ENCODE assay signal across 8 cellular contexts in the genomic region with DNA sequence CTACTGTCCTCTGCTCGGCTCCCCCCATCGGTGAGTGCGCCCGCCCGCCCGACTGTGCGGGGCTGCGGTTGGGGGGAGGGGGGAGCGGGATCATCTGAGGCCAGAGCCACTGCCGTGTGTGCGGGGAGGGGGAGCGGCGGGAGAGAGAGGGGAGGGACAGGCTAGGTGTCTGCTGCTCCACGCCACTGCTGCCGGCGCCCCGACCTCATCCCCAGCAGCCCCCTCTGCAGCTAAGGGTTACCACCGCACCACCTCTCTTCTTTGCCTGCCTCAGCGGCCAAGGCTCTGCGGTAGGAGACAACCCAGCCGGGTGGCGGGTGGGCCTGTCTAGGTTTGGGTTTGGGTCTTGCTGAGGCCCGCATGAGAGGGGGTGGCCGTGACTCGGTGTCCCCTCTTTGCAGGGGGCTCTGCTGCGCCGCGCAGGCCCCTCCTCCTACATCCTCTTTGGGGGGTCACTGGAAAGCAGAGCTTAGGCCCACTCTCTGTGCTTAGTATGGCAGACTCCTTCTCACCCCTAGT. TPM values are rescaled to one million over a fixed set of nuclear protein-coding genes. Genes with fewer than 3 reads are reported as not detected.
DNase-seq lines count a peak whose midpoint lies in the region; ATAC-seq and TF ChIP-seq lines count a peak whose summit lies in the region.

No MANE protein-coding gene starts in this region.

- intact Hi-C loops in esophagus squamous epithelium (cut with DNase I) = no loop called here

- no peaks in the 10 kb centered on the region for H3K9me2 ChIP-seq in neural cell (ENCODE audit: insufficient read depth, low read length)

- ATAC-seq in HG03045 (IDR thresholded peaks at IDR 0.05; ENCODE audit: unreplicated experiment) = peak; percentile 3
- ATAC-seq in activated CD4-positive, CD25-positive, alpha-beta regulatory T cell treated with anti-CD3 and anti-CD28 coated beads, Interleukin-2, amount 50 U/mL, for 24 hours = no peak

- no peaks in the 10 kb centered on the region for H3K36me3 ChIP-seq in BLaER1 treated with 17β-estradiol and CSF1 and Interleukin-3, amounts not matched to agents 10 nM and 100 nM
- no peaks in the 10 kb centered on the region for H3K36me3 ChIP-seq in esophagus squamous epithelium
- H3K36me3 ChIP-seq in neural cell (ENCODE audit: insufficient read depth, low read length) = no peaks in the 10 kb centered on the region

- no peak overlapping the region for H2AFZ ChIP-seq in neural cell (ENCODE audit: low read depth, low read length)

- WGBS in esophagus squamous epithelium, 2 donors = 0% methylated on average over 13 of the region's 28 CpGs; no CpG with 5 or more reads in 1 of the 2 donors

- DNase-seq in activated CD8-positive, alpha-beta memory T cell treated with anti-CD3 and anti-CD28 coated beads, Interleukin-2, amount 50 U/mL, for 48 hours = peak; percentile 61
- no peak for DNase-seq in esophagus squamous epithelium (lab: John Stamatoyannopoulos, UW)
- DNase-seq in middle frontal gyrus (ENCODE audit: extremely low spot score, low spot score) = no peak
- DNase-seq in EL = no peak

- peak overlapping the region; percentile 75 to 89 (median 82) for H3K4me3 ChIP-seq in BLaER1 treated with 17β-estradiol and CSF1 and Interleukin-3, amounts not matched to agents 10 nM and 100 nM
- H3K4me3 ChIP-seq in esophagus squamous epithelium (peak overlapping the region; percentile 54 to 93 (median 86)), neural cell (ENCODE audit: low read length) (peak overlapping the region; percentile 84)

- peaks cover 50 to 87% (median 74%) of the 10 kb centered on the region in 11 experiments for H4K20me1 ChIP-seq in BLaER1 treated with 17β-estradiol and CSF1 and Interleukin-3, amounts not matched to agents 10 nM and 100 nM
- H4K20me1 ChIP-seq in neural cell (ENCODE audit: insufficient read depth) = peaks cover 3% of the 10 kb centered on the region

- peaks cover 13% of the 10 kb centered on the region for H3K79me2 ChIP-seq in neural cell (replicated peaks; ENCODE audit: insufficient read depth, low read length)

- H3K4me1 ChIP-seq in BLaER1 treated with 17β-estradiol and CSF1 and Interleukin-3, amounts not matched to agents 10 nM and 100 nM = peaks cover 28 to 61% (median 43%) of the 10 kb centered on the region in 10 experiments
- peaks cover 36 to 84% (median 45%) of the 10 kb centered on the region in 3 donors for H3K4me1 ChIP-seq in esophagus squamous epithelium

- no peaks in the 10 kb centered on the region for H3K9me3 ChIP-seq in BLaER1 treated with 17β-estradiol and CSF1 and Interleukin-3, amounts not matched to agents 10 nM and 100 nM (replicated peaks in 1 of 11)
- H3K9me3 ChIP-seq in esophagus squamous epithelium (no peaks in the 10 kb centered on the region), neural cell (ENCODE audit: low read length) (no peaks in the 10 kb centered on the region)

- no peak for TF ChIP-seq POLR2A in esophagus squamous epithelium (IDR thresholded peaks at IDR 0.05)

- no peak for TF ChIP-seq RAD21 in neural cell (conservative IDR thresholded peaks at IDR 0.05)

- H3K27ac ChIP-seq in BLaER1 treated with 17β-estradiol and CSF1 and Interleukin-3, amounts not matched to agents 10 nM and 100 nM = peak overlapping the region; percentile 39 to 86 (median 79); a peak in 20 of 22 replicates
- peak overlapping the region; percentile 92 to 97 (median 96) for H3K27ac ChIP-seq in esophagus squamous epithelium
- no peak overlapping the region for H3K27ac ChIP-seq in neural cell (ENCODE audit: low read length)

- TF ChIP-seq EP300 in neural cell (conservative IDR thresholded peaks at IDR 0.05; ENCODE audit: poor library complexity, severe bottlenecking) = no peak

- H3F3A ChIP-seq in neural cell (ENCODE audit: insufficient read depth, low read length, poor library complexity, severe bottlenecking) = no peaks in the 10 kb centered on the region

- H3K27me3 ChIP-seq in BLaER1 treated with 17β-estradiol and CSF1 and Interleukin-3, amounts not matched to agents 10 nM and 100 nM = peaks cover 53 to 80% (median 67%) of the 10 kb centered on the region in 11 experiments
- no peaks in the 10 kb centered on the region for H3K27me3 ChIP-seq in esophagus squamous epithelium
- peaks cover 64% of the 10 kb centered on the region for H3K27me3 ChIP-seq in neural cell (ENCODE audit: insufficient read depth, low read depth, low read length)

- H3K4me2 ChIP-seq in BLaER1 treated with 17β-estradiol and CSF1 and Interleukin-3, amounts not matched to agents 10 nM and 100 nM = peak overlapping the region; percentile 96 to 100 (median 100)
- H3K4me2 ChIP-seq in neural cell (ENCODE audit: low read length) = peak overlapping the region; percentile 45

- H3K9ac ChIP-seq in BLaER1 treated with 17β-estradiol and CSF1 and Interleukin-3, amounts not matched to agents 10 nM and 100 nM = peak overlapping the region; percentile 78 to 91 (median 86)
- peak overlapping the region; percentile 70 for H3K9ac ChIP-seq in neural cell (ENCODE audit: low read length)

- no peak for TF ChIP-seq CTCF in esophagus squamous epithelium (IDR thresholded peaks at IDR 0.05)
- TF ChIP-seq CTCF in neural cell (IDR thresholded peaks at IDR 0.05; ENCODE audit: poor library complexity, severe bottlenecking) = no peak

TF ChIP-seq in neural cell, 6 proteins besides CTCF, POLR2A, EP300 and RAD21:
- TF ChIP-seq EZH2 (IDR thresholded peaks at IDR 0.05; ENCODE audit: borderline replicate concordance, insufficient read depth, low read length, poor library complexity, severe bottlenecking) (peak; percentile 37), SMC3 (conservative IDR thresholded peaks at IDR 0.05; ENCODE audit: poor library complexity) (no peak)

RNA-seq across cellular contexts. Expression of a gene that starts 0.7 kb away (rescaled TPM):
- total RNA-seq in esophagus squamous epithelium = 10 to 100 TPM in 2 of 4 donors, 1 to 10 TPM in 2; 8.2 to 18.9 (median 10.6) TPM
- 2.2 and 2.3 TPM in 2 replicates for polyA plus RNA-seq in neural cell
- 6.3 and 8.3 TPM in 2 replicates for polyA minus RNA-seq in neural cell

RNA-seq across cellular contexts. Expression of a gene that starts 12.5 kb away (rescaled TPM):
- 10 to 100 TPM in 1 of 4 donors, 1 to 10 TPM in 3; 2.9 to 12.4 (median 6.5) TPM for total RNA-seq in esophagus squamous epithelium
- 2.9 and 4.4 TPM in 2 replicates for polyA plus RNA-seq in neural cell
- polyA minus RNA-seq in neural cell = 4.4 and 5.0 TPM in 2 replicates
